In the genomic region with DNA sequence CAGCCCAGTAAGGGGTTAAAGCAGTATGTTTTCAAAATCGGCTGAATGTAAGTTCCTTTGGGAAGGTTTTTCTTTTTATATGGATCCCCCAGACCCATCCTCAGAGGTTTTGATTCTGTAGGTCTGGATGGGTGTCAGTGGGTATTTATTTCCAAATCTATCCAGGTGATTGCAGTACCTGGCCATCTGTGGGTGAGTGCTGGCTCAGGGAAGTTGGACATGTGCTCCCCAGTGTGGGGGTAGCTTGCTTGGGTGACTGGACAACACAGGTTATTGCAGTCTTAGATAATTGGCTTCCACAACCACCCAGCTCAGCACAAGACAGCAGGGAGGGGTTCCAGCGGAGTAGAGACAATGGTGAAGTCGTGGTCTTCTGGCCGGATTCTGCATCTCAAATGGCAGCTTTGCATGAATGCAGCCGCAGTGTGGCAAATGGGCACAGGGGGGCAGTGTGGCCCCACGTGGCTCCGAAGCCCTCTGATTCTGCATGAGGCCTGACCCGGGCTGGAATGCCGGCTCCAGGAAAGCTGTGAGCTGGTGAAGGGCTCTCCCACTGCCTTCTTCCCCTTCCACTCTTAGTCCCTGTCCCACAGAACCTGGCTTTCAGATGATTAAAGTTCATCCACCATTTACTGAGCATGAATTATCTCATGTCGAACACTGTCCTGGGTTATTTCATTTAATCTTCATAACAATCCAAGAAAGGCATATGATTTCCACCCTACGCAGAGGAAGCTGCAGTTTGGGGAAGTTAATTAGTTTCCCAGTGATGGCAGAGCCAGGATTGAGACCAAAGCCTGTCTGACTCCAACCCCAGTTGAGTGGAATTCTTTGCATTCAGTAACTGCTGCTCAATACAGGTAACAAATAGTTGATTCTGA, we compare ENCODE assay signal across 8 cellular contexts.
DNase-seq lines count a peak whose midpoint lies in the region; ATAC-seq lines count a peak whose summit lies in the region.

No MANE protein-coding gene starts in this region.

- peak; percentile 55 to 77 for DNase-seq in NCI-H187 (lab: John Stamatoyannopoulos, UW)
- DNase-seq in NCI-H187 treated with DMSO at 0.1 percent for 48 hours (lab: John Stamatoyannopoulos, UW) = no peak
- DNase-seq in NCI-H82 treated with DMSO at 0.1 percent for 48 hours (lab: John Stamatoyannopoulos, UW; ENCODE audit: unreplicated experiment) = peak; percentile 30
- DNase-seq in activated CD8-positive, alpha-beta memory T cell treated with anti-CD3 and anti-CD28 coated beads, Interleukin-2, amount 10 ng/mL, durations not matched to agents 7 days and 5 days = peak; percentile 77
- DNase-seq in epidermal melanocyte (ENCODE audit: insufficient read length, low spot score) = peak; percentile 81
- DNase-seq in myocyte (ENCODE audit: low read depth) = peak; percentile 90
- peak; percentile 34 to 49 for DNase-seq in stimulated activated CD8-positive, alpha-beta memory T cell treated with anti-CD3 and anti-CD28 coated beads, Interleukin-4, amount 100 ng/mL, for 4 hours (ENCODE audit: low read depth in 2 of 2, low spot score in 1 of 2)

- H3K4me3 Mint-ChIP-seq in activated CD8-positive, alpha-beta memory T cell treated with anti-CD3 and anti-CD28 coated beads, Interleukin-2, amount 10 ng/mL, durations not matched to agents 7 days and 5 days = no peak overlapping the region

- H3K27ac Mint-ChIP-seq in activated CD8-positive, alpha-beta memory T cell treated with anti-CD3 and anti-CD28 coated beads, Interleukin-2, amount 10 ng/mL, durations not matched to agents 7 days and 5 days = no peak overlapping the region

- CTCF ChIA-PET in activated CD8-positive, alpha-beta memory T cell treated with anti-CD3 and anti-CD28 coated beads, Interleukin-2, amount 10 ng/mL, durations not matched to agents 7 days and 5 days (lab: Charles Lee) = interaction anchor here (0.5 to 12.4 kb wide), 50 partner anchors 11 to 646 kb away, joined by 3 to 151 read pairs (median 3); a partner anchor contains a TSS

- ATAC-seq in HG03342 (IDR thresholded peaks at IDR 0.05; ENCODE audit: unreplicated experiment) = peak; percentile 74
- peak; percentile 81 for ATAC-seq in activated CD8-positive, alpha-beta memory T cell treated with anti-CD3 and anti-CD28 coated beads, Interleukin-2, amount 10 ng/mL, durations not matched to agents 7 days and 5 days

- H3K4me1 Mint-ChIP-seq in activated CD8-positive, alpha-beta memory T cell treated with anti-CD3 and anti-CD28 coated beads, Interleukin-2, amount 10 ng/mL, durations not matched to agents 7 days and 5 days = peaks cover 3% of the 10 kb centered on the region

- H3K9me3 Mint-ChIP-seq in activated CD8-positive, alpha-beta memory T cell treated with anti-CD3 and anti-CD28 coated beads, Interleukin-2, amount 10 ng/mL, durations not matched to agents 7 days and 5 days (ENCODE audit: low read depth) = no peaks in the 10 kb centered on the region

- peaks cover 24% of the 10 kb centered on the region for H3K27me3 Mint-ChIP-seq in activated CD8-positive, alpha-beta memory T cell treated with anti-CD3 and anti-CD28 coated beads, Interleukin-2, amount 10 ng/mL, durations not matched to agents 7 days and 5 days

- H3K36me3 Mint-ChIP-seq in activated CD8-positive, alpha-beta memory T cell treated with anti-CD3 and anti-CD28 coated beads, Interleukin-2, amount 10 ng/mL, durations not matched to agents 7 days and 5 days = no peaks in the 10 kb centered on the region
